In the genomic region with DNA sequence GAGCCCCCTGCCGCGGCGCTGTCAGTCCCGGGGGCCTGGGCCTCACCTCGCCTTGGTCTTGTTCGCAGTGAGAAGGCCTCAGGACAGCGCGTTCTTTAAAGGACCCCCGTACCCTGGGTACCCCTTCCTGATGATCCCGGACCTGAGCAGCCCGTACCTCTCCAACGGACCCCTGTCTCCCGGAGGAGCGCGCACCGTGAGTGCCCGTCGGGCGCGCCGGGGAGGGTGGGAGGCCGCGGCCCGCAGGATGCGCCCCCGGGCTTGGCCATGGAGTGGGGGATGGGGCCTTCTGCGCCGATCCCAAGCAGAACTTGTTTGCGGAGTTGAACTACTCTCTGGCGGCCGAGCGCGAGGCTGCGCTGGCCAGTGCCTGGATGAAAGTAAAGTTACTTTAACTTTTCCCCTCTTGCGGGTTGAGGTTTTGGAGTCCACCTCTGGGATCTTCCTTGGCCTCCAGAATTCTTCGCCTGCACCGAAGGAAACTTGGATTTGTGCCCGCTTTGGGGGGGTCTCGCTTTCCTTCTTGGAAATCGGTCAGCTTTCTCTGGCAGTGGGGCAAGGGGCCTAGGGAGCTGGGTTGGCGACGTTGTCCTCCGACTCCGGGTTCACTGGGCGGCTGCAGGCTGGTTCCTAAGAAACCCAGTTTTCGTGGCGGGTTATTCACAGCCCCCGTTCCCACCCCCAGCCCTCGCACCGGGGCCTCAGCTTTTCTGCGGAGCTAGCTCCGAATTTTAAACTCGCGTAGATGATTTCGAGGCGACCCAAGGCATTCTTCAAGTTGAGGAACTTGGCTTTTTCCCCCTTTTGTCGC, we compare ENCODE assay signal across 9 cellular contexts. TPM values are rescaled to one million over a fixed set of nuclear protein-coding genes. Genes with fewer than 3 reads are reported as not detected.
DNase-seq lines count a peak whose midpoint lies in the region; ATAC-seq and TF ChIP-seq lines count a peak whose summit lies in the region.
"Had no signal": no experiment of that assay in that cellular context is flagged by ENCODE, and none has a peak within 500 bp of the region (broad histone marks: within the 10 kb centered on the region; RNA-seq: fewer than 3 reads in every experiment).

No MANE protein-coding gene starts in this region.

- H3K27me3 ChIP-seq in cardiac muscle cell, result peaks cover 8% of the 10 kb centered on the region

- peak overlapping the region; percentile 57 for H3K4me3 ChIP-seq in cardiac muscle cell

- no peaks in the 10 kb centered on the region for H3K9me3 ChIP-seq in cardiac muscle cell (ENCODE audit: low read depth)

- H3K27ac ChIP-seq in cardiac muscle cell, result no peak overlapping the region
- H3K27ac ChIP-seq: HL-60 had no signal

- H3K27ac Mint-ChIP-seq in activated T-helper 1 cell treated with anti-CD3 and anti-CD28 coated beads, Interleukin-12 subunit alpha, Interleukin-12 subunit beta, Interleukin-2, Interleukin-4 antibody, amounts not matched to agents 30 ng/mL and 10 ng/mL and 1 ng/mL, durations not matched to agents 14 hours and 24 hours and 36 hours, result no peak overlapping the region
- H3K27ac Mint-ChIP-seq in progenitor cell of endocrine pancreas, result peak overlapping the region; percentile 93

- H3K4me1 Mint-ChIP-seq in activated T-helper 1 cell treated with anti-CD3 and anti-CD28 coated beads, Interleukin-12 subunit alpha, Interleukin-12 subunit beta, Interleukin-2, Interleukin-4 antibody, amounts not matched to agents 30 ng/mL and 10 ng/mL and 1 ng/mL, durations not matched to agents 14 hours and 24 hours and 36 hours (ENCODE audit: low read depth), result peaks cover 8% of the 10 kb centered on the region
- H3K4me1 Mint-ChIP-seq in progenitor cell of endocrine pancreas (ENCODE audit: low read depth), result peaks cover 20% of the 10 kb centered on the region

- TF ChIP-seq CTCF in GM10266 (IDR thresholded peaks at IDR 0.05; ENCODE audit: control insufficient read depth, insufficient read depth, low read depth, missing control alignments), result no peak
- TF ChIP-seq CTCF in cardiac muscle cell (IDR thresholded peaks at IDR 0.05; ENCODE audit: low read depth, low read length), result no peak
- TF ChIP-seq CTCF in progenitor cell of endocrine pancreas (IDR thresholded peaks at IDR 0.05; ENCODE audit: unreplicated experiment), result no peak

- intact Hi-C loops in activated T-helper 1 cell treated with anti-CD3 and anti-CD28 coated beads, Interleukin-12 subunit alpha, Interleukin-12 subunit beta, Interleukin-2, Interleukin-4 antibody, amounts not matched to agents 30 ng/mL and 10 ng/mL and 1 ng/mL, durations not matched to agents 14 hours and 24 hours and 36 hours (cut with micrococcal nuclease), result loop anchor here (5.0 kb wide), 1 partner anchor 153 kb away; no protein-coding TSS in a partner anchor

- peak; percentile 44 for DNase-seq in GM10266 (ENCODE audit: extremely low spot score)
- no peak for DNase-seq in activated T-helper 1 cell treated with anti-CD3 and anti-CD28 coated beads, Interleukin-12 subunit alpha, Interleukin-12 subunit beta, Interleukin-2, Interleukin-4 antibody, amounts not matched to agents 30 ng/mL and 10 ng/mL and 1 ng/mL, durations not matched to agents 14 hours and 24 hours and 36 hours (ENCODE audit: low spot score)
- peak; percentile 71 to 76 for DNase-seq in cardiac muscle cell (ENCODE audit: low read depth in 1 of 2, low spot score in 1 of 2)
- peak; percentile 48 for DNase-seq in progenitor cell of endocrine pancreas (ENCODE audit: low spot score, unreplicated experiment)
- no peak for DNase-seq in KG1 (lab: John Stamatoyannopoulos, UW)
- no peak for DNase-seq in NCI-H1436 treated with DMSO at 0.1 percent for 48 hours (lab: John Stamatoyannopoulos, UW)
- no peak for DNase-seq in UCSD-AML1 (lab: John Stamatoyannopoulos, UW; ENCODE audit: unreplicated experiment)

- peak overlapping the region; percentile 51 for H3K4me3 Mint-ChIP-seq in activated T-helper 1 cell treated with anti-CD3 and anti-CD28 coated beads, Interleukin-12 subunit alpha, Interleukin-12 subunit beta, Interleukin-2, Interleukin-4 antibody, amounts not matched to agents 30 ng/mL and 10 ng/mL and 1 ng/mL, durations not matched to agents 14 hours and 24 hours and 36 hours
- peak overlapping the region; percentile 82 for H3K4me3 Mint-ChIP-seq in progenitor cell of endocrine pancreas (ENCODE audit: low read depth)

- H3K27me3 Mint-ChIP-seq in activated T-helper 1 cell treated with anti-CD3 and anti-CD28 coated beads, Interleukin-12 subunit alpha, Interleukin-12 subunit beta, Interleukin-2, Interleukin-4 antibody, amounts not matched to agents 30 ng/mL and 10 ng/mL and 1 ng/mL, durations not matched to agents 14 hours and 24 hours and 36 hours (ENCODE audit: insufficient read depth), result peaks cover 68% of the 10 kb centered on the region
- H3K27me3 Mint-ChIP-seq in progenitor cell of endocrine pancreas, result no peaks in the 10 kb centered on the region

- no peak for ATAC-seq in HG02970 (IDR thresholded peaks at IDR 0.05; ENCODE audit: low FRiP score, unreplicated experiment)

- H3K4me1 ChIP-seq in cardiac muscle cell (ENCODE audit: low read depth), result peaks cover 14% of the 10 kb centered on the region

- H3K9me3 Mint-ChIP-seq in activated T-helper 1 cell treated with anti-CD3 and anti-CD28 coated beads, Interleukin-12 subunit alpha, Interleukin-12 subunit beta, Interleukin-2, Interleukin-4 antibody, amounts not matched to agents 30 ng/mL and 10 ng/mL and 1 ng/mL, durations not matched to agents 14 hours and 24 hours and 36 hours, result no peaks in the 10 kb centered on the region
- no peaks in the 10 kb centered on the region for H3K9me3 Mint-ChIP-seq in progenitor cell of endocrine pancreas (ENCODE audit: low read depth)

- H3K36me3 Mint-ChIP-seq in activated T-helper 1 cell treated with anti-CD3 and anti-CD28 coated beads, Interleukin-12 subunit alpha, Interleukin-12 subunit beta, Interleukin-2, Interleukin-4 antibody, amounts not matched to agents 30 ng/mL and 10 ng/mL and 1 ng/mL, durations not matched to agents 14 hours and 24 hours and 36 hours (ENCODE audit: low read depth), result no peaks in the 10 kb centered on the region
- H3K36me3 Mint-ChIP-seq in progenitor cell of endocrine pancreas (ENCODE audit: insufficient read depth), result peaks cover 8% of the 10 kb centered on the region

- H3K36me3 ChIP-seq in cardiac muscle cell, result no peaks in the 10 kb centered on the region

RNA-seq across cellular contexts. Expression of gene TCF7L1, which starts 1.3 kb away (rescaled TPM):
- total RNA-seq in activated T-helper 1 cell treated with anti-CD3 and anti-CD28 coated beads, Interleukin-12 subunit alpha, Interleukin-12 subunit beta, Interleukin-2, Interleukin-4 antibody, amounts not matched to agents 30 ng/mL and 10 ng/mL and 1 ng/mL, durations not matched to agents 14 hours and 24 hours and 36 hours, result not detected in 2 replicates
- total RNA-seq in cardiac muscle cell, result 1.5 and 5.3 TPM in 2 replicates
- 10.0 and 19.0 TPM in 2 replicates for polyA plus RNA-seq in cardiac muscle cell
- total RNA-seq in progenitor cell of endocrine pancreas, result 57.2 and 62.7 TPM in 2 replicates

Comparison
In these comparisons a context has a peak if more than half of its experiments do, and no peak if none do; other contexts are left out.
1. DNase-seq: peak in GM10266 (single experiment), cardiac muscle cell (2 of 2) and progenitor cell of endocrine pancreas (single experiment); none in activated T-helper 1 cell treated with anti-CD3 and anti-CD28 coated beads, Interleukin-12 subunit alpha, Interleukin-12 subunit beta, Interleukin-2, Interleukin-4 antibody, amounts not matched to agents 30 ng/mL and 10 ng/mL and 1 ng/mL, durations not matched to agents 14 hours and 24 hours and 36 hours (single experiment), KG1 (single experiment), NCI-H1436 treated with DMSO at 0.1 percent for 48 hours (single experiment) and UCSD-AML1 (single experiment).